12 cellular contexts compared by ENCODE assay signal in the genomic region with DNA sequence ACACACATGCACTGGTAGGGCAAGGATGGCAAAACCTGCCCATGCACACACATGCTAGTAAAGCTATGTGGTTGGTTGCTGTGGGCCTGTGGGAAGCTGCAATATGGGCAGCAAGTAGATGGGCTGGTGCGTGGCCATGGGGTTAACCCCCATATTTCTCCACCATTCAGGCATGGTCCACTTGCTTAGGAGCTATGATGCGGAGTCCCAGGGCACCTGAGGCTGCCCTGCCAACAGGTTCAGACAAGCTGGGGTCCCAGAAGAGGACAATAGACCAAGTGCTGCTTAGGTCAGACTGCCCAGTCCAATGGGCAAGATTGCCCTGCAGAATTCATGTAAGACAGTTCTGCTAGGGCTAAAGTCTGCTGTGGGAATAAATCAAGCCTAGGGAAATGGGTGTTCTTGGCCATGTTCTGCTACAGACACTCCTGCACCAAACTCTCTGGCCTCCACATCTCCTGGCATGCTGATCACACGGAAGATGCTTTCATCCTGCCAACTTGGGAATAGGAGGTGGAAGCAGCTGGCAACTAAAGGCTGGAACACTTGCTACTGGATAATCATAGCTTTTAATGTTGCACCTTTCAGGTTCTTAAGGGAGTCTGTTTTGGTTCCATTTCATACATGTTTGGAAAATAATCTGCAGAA.
DNase-seq lines count a peak whose midpoint lies in the region; ATAC-seq lines count a peak whose summit lies in the region.
"Had no signal": no experiment of that assay in that cellular context is flagged by ENCODE, and none has a peak within 500 bp of the region (broad histone marks: within the 10 kb centered on the region; RNA-seq: fewer than 3 reads in every experiment).

No MANE protein-coding gene starts in this region.

- peak; percentile 24 for ATAC-seq in activated naive CD8-positive, alpha-beta T cell treated with anti-CD3 and anti-CD28 coated beads, Interleukin-2, amount 50 U/mL, for 24 hours
- ATAC-seq in sciatic nerve (peak; percentile 17), T-helper 17 cell (no peak)
- ATAC-seq: HCT116 had no signal

- intact Hi-C loops in sciatic nerve (cut with DNase I), result no loop called here

- H3K9me3 Mint-ChIP-seq in activated naive CD8-positive, alpha-beta T cell treated with anti-CD3 and anti-CD28 coated beads, Interleukin-2, amount 50 U/mL, for 24 hours, result no peaks in the 10 kb centered on the region
- H3K9me3 Mint-ChIP-seq in activated naive CD8-positive, alpha-beta T cell treated with anti-CD3 and anti-CD28 coated beads for 36 hours, result no peaks in the 10 kb centered on the region

- H3K27ac Mint-ChIP-seq in activated naive CD8-positive, alpha-beta T cell treated with anti-CD3 and anti-CD28 coated beads, Interleukin-2, amount 50 U/mL, for 24 hours, result no peak overlapping the region
- no peak overlapping the region for H3K27ac Mint-ChIP-seq in activated naive CD8-positive, alpha-beta T cell treated with anti-CD3 and anti-CD28 coated beads for 36 hours
- no peak overlapping the region for H3K27ac Mint-ChIP-seq in T-helper 17 cell
- H3K27ac Mint-ChIP-seq: CD4-positive, CD25-positive, alpha-beta regulatory T cell had no signal

- no peak for DNase-seq in activated naive CD8-positive, alpha-beta T cell treated with anti-CD3 and anti-CD28 coated beads, Interleukin-2, amount 50 U/mL, for 24 hours
- DNase-seq in activated naive CD8-positive, alpha-beta T cell treated with anti-CD3 and anti-CD28 coated beads for 36 hours, result no peak
- DNase-seq in inferior parietal cortex (ENCODE audit: extremely low spot score), result peak; percentile 36
- DNase-seq in sciatic nerve (ENCODE audit: low spot score), result no peak
- DNase-seq in activated gamma-delta T cell (lab: John Stamatoyannopoulos, UW), result no peak
- no peak for DNase-seq in activated T-cell treated with anti-CD3 and anti-CD28 coated beads, Interleukin-2, amount 50 U/mL, for 1 hour
- no peak for DNase-seq in T-helper 17 cell
- DNase-seq: ACHN; CD4-positive, CD25-positive, alpha-beta regulatory T cell; DMS79 treated with DMSO at 0.1 percent for 48 hours; EL had no signal

- no peaks in the 10 kb centered on the region for H3K9me3 ChIP-seq in T-helper 17 cell (ENCODE audit: control insufficient read depth, low read length, poor library complexity, severe bottlenecking)

- no peak overlapping the region for H3K4me3 Mint-ChIP-seq in activated naive CD8-positive, alpha-beta T cell treated with anti-CD3 and anti-CD28 coated beads, Interleukin-2, amount 50 U/mL, for 24 hours
- H3K4me3 Mint-ChIP-seq in activated naive CD8-positive, alpha-beta T cell treated with anti-CD3 and anti-CD28 coated beads for 36 hours, result no peak overlapping the region
- H3K4me3 Mint-ChIP-seq in T-helper 17 cell, result no peak overlapping the region
- H3K4me3 Mint-ChIP-seq: CD4-positive, CD25-positive, alpha-beta regulatory T cell had no signal

- H3K36me3 Mint-ChIP-seq in activated naive CD8-positive, alpha-beta T cell treated with anti-CD3 and anti-CD28 coated beads, Interleukin-2, amount 50 U/mL, for 24 hours (ENCODE audit: low read depth), result no peaks in the 10 kb centered on the region
- H3K36me3 Mint-ChIP-seq in activated naive CD8-positive, alpha-beta T cell treated with anti-CD3 and anti-CD28 coated beads for 36 hours, result no peaks in the 10 kb centered on the region
- H3K36me3 Mint-ChIP-seq in T-helper 17 cell (ENCODE audit: low read depth), result no peaks in the 10 kb centered on the region
- H3K36me3 Mint-ChIP-seq: CD4-positive, CD25-positive, alpha-beta regulatory T cell had no signal

- no peaks in the 10 kb centered on the region for H3K4me1 Mint-ChIP-seq in activated naive CD8-positive, alpha-beta T cell treated with anti-CD3 and anti-CD28 coated beads, Interleukin-2, amount 50 U/mL, for 24 hours
- H3K4me1 Mint-ChIP-seq in activated naive CD8-positive, alpha-beta T cell treated with anti-CD3 and anti-CD28 coated beads for 36 hours, result no peaks in the 10 kb centered on the region
- no peaks in the 10 kb centered on the region for H3K4me1 Mint-ChIP-seq in T-helper 17 cell
- H3K4me1 Mint-ChIP-seq: CD4-positive, CD25-positive, alpha-beta regulatory T cell had no signal

- H3K27me3 Mint-ChIP-seq in activated naive CD8-positive, alpha-beta T cell treated with anti-CD3 and anti-CD28 coated beads, Interleukin-2, amount 50 U/mL, for 24 hours, result no peaks in the 10 kb centered on the region
- no peaks in the 10 kb centered on the region for H3K27me3 Mint-ChIP-seq in activated naive CD8-positive, alpha-beta T cell treated with anti-CD3 and anti-CD28 coated beads for 36 hours
- H3K27me3 Mint-ChIP-seq in T-helper 17 cell, result no peaks in the 10 kb centered on the region
